ENCODE assay signal across 9 cellular contexts in genomic region chr7:130881799-130882141, GRCh38.
DNase-seq lines count a peak whose midpoint lies in the region; ATAC-seq, FAIRE-seq and TF ChIP-seq lines count a peak whose summit lies in the region.
"Had no signal": no experiment of that assay in that cellular context is flagged by ENCODE, and none has a peak within 500 bp of the region (broad histone marks: within the 10 kb centered on the region; RNA-seq: fewer than 3 reads in every experiment).

No MANE protein-coding gene starts in this region.

- no peak for DNase-seq in AG04450 (ENCODE audit: low read depth, low spot score)
- peak; percentile 16 for DNase-seq in GM23248
- no peak for DNase-seq in astrocyte (ENCODE audit: low read depth)
- DNase-seq in mesenchymal stem cell, result no peak
- no peak for DNase-seq in NCI-H2029 treated with DMSO at 0.1 percent for 48 hours (lab: John Stamatoyannopoulos, UW)
- DNase-seq in cerebellar nuclear complex (lab: John Stamatoyannopoulos, UW), result no peak

- no peaks in the 10 kb centered on the region for H3K27me3 Mint-ChIP-seq in astrocyte (ENCODE audit: low read depth, unreplicated experiment)

- H3K4me1 ChIP-seq in GM23248 (ENCODE audit: insufficient read depth), result peaks cover 77% of the 10 kb centered on the region
- peaks cover 32% of the 10 kb centered on the region for H3K4me1 ChIP-seq in astrocyte (ENCODE audit: insufficient read depth, low read length)
- H3K4me1 ChIP-seq in mesenchymal stem cell (ENCODE audit: control insufficient read depth, insufficient read depth, low read depth, low read length), result peaks cover 30% of the 10 kb centered on the region

- H3K4me3 ChIP-seq in AG04450 (ENCODE audit: low read depth, low read length) (no peak overlapping the region), GM23248 (no peak overlapping the region), astrocyte (ENCODE audit: insufficient read depth, low read depth, low read length) (no peak overlapping the region), mesenchymal stem cell (ENCODE audit: insufficient read depth in 1 of 2, low read depth in 1 of 2, low read length in 2 of 2) (no peak overlapping the region)

- peaks cover 98% of the 10 kb centered on the region for H3F3A ChIP-seq in GM23248 (ENCODE audit: insufficient read depth)

- H2BK5ac ChIP-seq in mesenchymal stem cell (ENCODE audit: low read depth, low read length, poor library complexity, severe bottlenecking), result no peak overlapping the region

- in situ Hi-C loops in GM23248 (cut with MboI), result no loop called here

- H2BK120ac ChIP-seq in mesenchymal stem cell (ENCODE audit: low read depth, low read length), result no peak overlapping the region

- no peaks in the 10 kb centered on the region for H3K9me3 Mint-ChIP-seq in astrocyte (ENCODE audit: unreplicated experiment)

- H3K23ac ChIP-seq in mesenchymal stem cell (ENCODE audit: low read length in 2 of 2), result no peak overlapping the region

- no peak overlapping the region for H2BK15ac ChIP-seq in mesenchymal stem cell (ENCODE audit: low read depth, poor library complexity, severe bottlenecking)

- FAIRE-seq in astrocyte (lab: Jason Lieb, UNC), result no peak
- FAIRE-seq: bronchial epithelial cell had no signal

- TF ChIP-seq CTCF in AG04450 (IDR thresholded peaks at IDR 0.05; ENCODE audit: low read depth, low read length) (no peak), astrocyte (IDR thresholded peaks at IDR 0.05; ENCODE audit: insufficient read depth, low read depth, low read length) (no peak)

- peaks cover 2% of the 10 kb centered on the region for H3K79me1 ChIP-seq in mesenchymal stem cell (replicated peaks; ENCODE audit: low read length, poor library complexity, severe bottlenecking)

- H3K4me2 ChIP-seq in GM23248 (ENCODE audit: unreplicated experiment), result no peak overlapping the region
- H3K4me2 ChIP-seq in astrocyte (ENCODE audit: low read length), result no peak overlapping the region
- H3K4me2 ChIP-seq in mesenchymal stem cell (ENCODE audit: low read length, poor library complexity, severe bottlenecking), result no peak overlapping the region

- H3K27ac Mint-ChIP-seq in astrocyte (ENCODE audit: unreplicated experiment), result peak overlapping the region; percentile 23

- H3K36me3 ChIP-seq in GM23248 (ENCODE audit: low read depth) (peaks cover 90% of the 10 kb centered on the region), astrocyte (ENCODE audit: insufficient read depth, low read length) (peaks cover 86% of the 10 kb centered on the region), mesenchymal stem cell (ENCODE audit: control insufficient read depth in 1 of 2, insufficient read depth in 2 of 2, low read depth in 1 of 2, low read length in 2 of 2) (peaks cover 43 to 96% of the 10 kb centered on the region in 2 experiments)

- H3K9ac ChIP-seq in GM23248 (peak overlapping the region; percentile 4), astrocyte (ENCODE audit: low read length) (no peak overlapping the region), mesenchymal stem cell (ENCODE audit: low read length) (peak overlapping the region; percentile 49)

- peaks cover 99% of the 10 kb centered on the region for H3K79me2 ChIP-seq in GM23248 (ENCODE audit: insufficient read depth)
- H3K79me2 ChIP-seq in astrocyte (ENCODE audit: insufficient read depth, low read length), result peaks cover 97% of the 10 kb centered on the region

- no peak overlapping the region for H3K18ac ChIP-seq in mesenchymal stem cell (ENCODE audit: low read depth in 1 of 2, low read length in 2 of 2)

- H2AK5ac ChIP-seq in mesenchymal stem cell (ENCODE audit: low read length, severe bottlenecking), result peak overlapping the region; percentile 61

- CTCF ChIA-PET in AG04450 (lab: Charles Lee), result interaction anchor here (1.1 to 3.2 kb wide), 3 partner anchors 15 to 158 kb away, joined by 4 to 17 read pairs (median 10); no protein-coding TSS in a partner anchor

- no peaks in the 10 kb centered on the region for H3K9me2 ChIP-seq in GM23248 (ENCODE audit: insufficient read depth)

- H2BK12ac ChIP-seq in mesenchymal stem cell (ENCODE audit: low read length in 2 of 2), result peak overlapping the region in 1 of 2 experiments; percentile 29

- no peak overlapping the region for H3K14ac ChIP-seq in mesenchymal stem cell (ENCODE audit: low read length in 2 of 2)

- peaks cover 42% of the 10 kb centered on the region for H3K36me3 Mint-ChIP-seq in astrocyte (ENCODE audit: low read depth, unreplicated experiment)

- H4K8ac ChIP-seq in mesenchymal stem cell (ENCODE audit: low read length), result peak overlapping the region; percentile 32

- H3K4me3 Mint-ChIP-seq in astrocyte (ENCODE audit: unreplicated experiment), result no peak overlapping the region

- 65 to 76% methylated on average over 5 of the region's 5 CpGs for WGBS in GM23248 (ENCODE audit: low coverage in 1 of 2, low lambda C conversion rate in 2 of 2, missing lambda C conversion rate in 2 of 2), 2 experiments
- WGBS in mesenchymal stem cell, result 98% methylated on average over 5 of the region's 5 CpGs

- H3K4ac ChIP-seq in mesenchymal stem cell (ENCODE audit: low read depth in 1 of 2, low read length in 2 of 2), result no peak overlapping the region

- H3K27ac ChIP-seq in AG04450 (ENCODE audit: low read depth, low read length), result peak overlapping the region; percentile 57
- H3K27ac ChIP-seq in GM23248, result peak overlapping the region; percentile 99
- H3K27ac ChIP-seq in astrocyte (ENCODE audit: low read depth, low read length), result peak overlapping the region; percentile 26
- H3K27ac ChIP-seq in mesenchymal stem cell (ENCODE audit: low read length, poor library complexity, severe bottlenecking), result peak overlapping the region; percentile 99

- no peak overlapping the region for H4K91ac ChIP-seq in mesenchymal stem cell (ENCODE audit: low read length)

- peaks cover 59% of the 10 kb centered on the region for H3K4me1 Mint-ChIP-seq in astrocyte (ENCODE audit: low read depth, unreplicated experiment)

- POLR2A ChIA-PET in AG04450 (lab: Yijun Ruan, JAX), result no interaction called here

- ATAC-seq in GM18909 (IDR thresholded peaks at IDR 0.05; ENCODE audit: poor library complexity, unreplicated experiment) (no peak), HG02840 (IDR thresholded peaks at IDR 0.05; ENCODE audit: low FRiP score, unreplicated experiment) (no peak)

- H3K9me3 ChIP-seq in AG04450 (ENCODE audit: control insufficient read depth, insufficient read depth, low read length) (no peaks in the 10 kb centered on the region), GM23248 (ENCODE audit: low read depth) (no peaks in the 10 kb centered on the region), astrocyte (ENCODE audit: insufficient read depth, low read depth, low read length) (no peaks in the 10 kb centered on the region), mesenchymal stem cell (ENCODE audit: control insufficient read depth, low read length) (no peaks in the 10 kb centered on the region)

- H4K20me1 ChIP-seq in GM23248 (ENCODE audit: insufficient read depth) (no peaks in the 10 kb centered on the region; the same call in 1 of the 2 replicates), astrocyte (ENCODE audit: insufficient read depth, low read length) (peaks cover 79% of the 10 kb centered on the region)

- H2AFZ ChIP-seq in GM23248 (no peak overlapping the region), astrocyte (ENCODE audit: low read depth, low read length) (no peak overlapping the region), mesenchymal stem cell (ENCODE audit: low read depth, low read length) (no peak overlapping the region)

- H3K27me3 ChIP-seq in AG04450 (ENCODE audit: control insufficient read depth, insufficient read depth, low read length) (no peaks in the 10 kb centered on the region), GM23248 (replicated peaks; ENCODE audit: insufficient read depth) (no peaks in the 10 kb centered on the region), astrocyte (ENCODE audit: insufficient read depth, low read length) (no peaks in the 10 kb centered on the region), mesenchymal stem cell (ENCODE audit: control insufficient read depth in 1 of 2, insufficient read depth in 1 of 2, low read length in 2 of 2) (no peaks in the 10 kb centered on the region)

Comparison
In these comparisons a context has a peak if more than half of its experiments do, and no peak if none do; other contexts are left out.
1. H3K27ac ChIP-seq: peak in every context shown above with its lines; median percentile 99 in GM23248; 99 in mesenchymal stem cell; 57 in AG04450; 26 in astrocyte.